ENCODE assay signal across 20 cellular contexts in genomic region chr1:165169028-165169427, GRCh38.
"Had no signal": no experiment of that assay in that cellular context is flagged by ENCODE, and none has a peak within 500 bp of the region (broad histone marks: within the 10 kb centered on the region; RNA-seq: fewer than 3 reads in every experiment).

No MANE protein-coding gene starts in this region.

- ATAC-seq: activated CD8-positive, alpha-beta T cell treated with anti-CD3 and anti-CD28 coated beads, Interleukin-2, amount 10 ng/mL, durations not matched to agents 7 days and 5 days; activated naive CD4-positive, alpha-beta T cell treated with anti-CD3 and anti-CD28 coated beads, Interleukin-2, amount 50 U/mL, for 72 hours; activated T-cell treated with anti-CD3 and anti-CD28 coated beads, Interleukin-2, amount 50 U/mL, for 72 hours; left cardiac atrium; lower lobe of right lung; pancreas; stimulated activated memory B cell treated with anti-CD40 and anti-IgM and Interleukin-4, amounts not matched to agents 10 μg/mL and 1 μg/mL and 100 μg/mL, for 72 hours; T-helper 17 cell had no signal

- H3K9ac ChIP-seq: neural progenitor cell had no signal

- H3K27me3 ChIP-seq: colonic mucosa, neural progenitor cell, pancreas, thyroid gland, uterus had no signal

- H3K36me3 ChIP-seq: colonic mucosa, esophagus squamous epithelium, lower lobe of right lung, neural progenitor cell, pancreas, thyroid gland, uterus, WERI-Rb-1 had no signal

- FAIRE-seq: endometrium, pancreas had no signal

- H3K9me3 ChIP-seq: colonic mucosa, esophagus squamous epithelium, lower lobe of right lung, pancreas, thyroid gland, uterus had no signal

- H3K4me2 ChIP-seq: neural progenitor cell had no signal

- H3K9me3 Mint-ChIP-seq: activated naive CD4-positive, alpha-beta T cell treated with anti-CD3 and anti-CD28 coated beads, Interleukin-2, amount 50 U/mL, for 72 hours; neural progenitor cell; stimulated activated memory B cell treated with anti-CD40 and anti-IgM and Interleukin-4, amounts not matched to agents 10 μg/mL and 1 μg/mL and 100 μg/mL, for 72 hours had no signal

- H3K4me3 Mint-ChIP-seq: activated CD8-positive, alpha-beta T cell treated with anti-CD3 and anti-CD28 coated beads, Interleukin-2, amount 10 ng/mL, durations not matched to agents 7 days and 5 days; activated T-cell treated with anti-CD3 and anti-CD28 coated beads, Interleukin-2, amount 50 U/mL, for 72 hours; neural progenitor cell; stimulated activated memory B cell treated with anti-CD40 and anti-IgM and Interleukin-4, amounts not matched to agents 10 μg/mL and 1 μg/mL and 100 μg/mL, for 72 hours; T-helper 17 cell had no signal

- H3K36me3 Mint-ChIP-seq: activated naive CD4-positive, alpha-beta T cell treated with anti-CD3 and anti-CD28 coated beads, Interleukin-2, amount 50 U/mL, for 72 hours; neural progenitor cell; stimulated activated memory B cell treated with anti-CD40 and anti-IgM and Interleukin-4, amounts not matched to agents 10 μg/mL and 1 μg/mL and 100 μg/mL, for 72 hours had no signal

- H3K4me1 Mint-ChIP-seq: stimulated activated memory B cell treated with anti-CD40 and anti-IgM and Interleukin-4, amounts not matched to agents 10 μg/mL and 1 μg/mL and 100 μg/mL, for 72 hours; T-helper 17 cell had no signal

- H2AFZ ChIP-seq: neural progenitor cell had no signal

- H3K4me3 ChIP-seq: colonic mucosa, esophagus squamous epithelium, lower lobe of right lung, neural progenitor cell, pancreas, thyroid gland, uterus had no signal

- H3K27ac Mint-ChIP-seq: activated CD8-positive, alpha-beta T cell treated with anti-CD3 and anti-CD28 coated beads, Interleukin-2, amount 10 ng/mL, durations not matched to agents 7 days and 5 days; activated naive CD4-positive, alpha-beta T cell treated with anti-CD3 and anti-CD28 coated beads, Interleukin-2, amount 50 U/mL, for 72 hours; activated T-cell treated with anti-CD3 and anti-CD28 coated beads, Interleukin-2, amount 50 U/mL, for 72 hours; neural progenitor cell; stimulated activated memory B cell treated with anti-CD40 and anti-IgM and Interleukin-4, amounts not matched to agents 10 μg/mL and 1 μg/mL and 100 μg/mL, for 72 hours; T-helper 17 cell had no signal

- DNase-seq: activated CD8-positive, alpha-beta memory T cell treated with anti-CD3 and anti-CD28 coated beads, Interleukin-2, amount 50 U/mL, for 4 hours; activated CD8-positive, alpha-beta T cell treated with anti-CD3 and anti-CD28 coated beads, Interleukin-2, amount 10 ng/mL, durations not matched to agents 7 days and 5 days; activated gamma-delta T cell; activated T-cell treated with anti-CD3 and anti-CD28 coated beads, Interleukin-2, amount 50 U/mL, for 72 hours; caudate nucleus; colonic mucosa; esophagus squamous epithelium; glutamatergic neuron; hypothalamus; left cardiac atrium; lower lobe of right lung; pancreas; T-helper 17 cell; thyroid gland; uterus had no signal

- H3K27ac ChIP-seq: colonic mucosa, esophagus squamous epithelium, lower lobe of right lung, neural progenitor cell, pancreas, thyroid gland, uterus, WERI-Rb-1 had no signal

- H3K4me1 ChIP-seq: colonic mucosa, lower lobe of right lung, pancreas, thyroid gland, uterus had no signal
